Comparison of ENCODE assay signal across 1 cellular context in genomic region chr7:105304040-105304895, GRCh38.
TF ChIP-seq lines count a peak whose summit lies in the region.

No MANE protein-coding gene starts in this region.

TF ChIP-seq in HepG2, 621 proteins besides CTCF, POLR2A, EP300 and RAD21 (continued from another document and continues in another):
- TF ChIP-seq RERE (CRISPR knock-in tag; IDR thresholded peaks at IDR 0.05; ENCODE audit: low read depth) = peak; percentile 14; the same call in 1 of the 2 replicates
- TF ChIP-seq ZBTB7A (CRISPR knock-in tag; IDR thresholded peaks at IDR 0.05) = no peak
- peak; percentile 57; the same call in 1 of the 2 replicates for TF ChIP-seq RCOR2 (CRISPR knock-in tag; IDR thresholded peaks at IDR 0.05)
- no peak for TF ChIP-seq USF2 (IDR thresholded peaks at IDR 0.05; ENCODE audit: low read depth, low read length)
- TF ChIP-seq USF2 (CRISPR knock-in tag; IDR thresholded peaks at IDR 0.05; ENCODE audit: borderline replicate concordance) = no peak
- TF ChIP-seq NR2F2 (IDR thresholded peaks at IDR 0.05; ENCODE audit: borderline replicate concordance, low read depth) = no peak
- peak; percentile 97 for TF ChIP-seq ZBTB37 (CRISPR knock-in tag; IDR thresholded peaks at IDR 0.05)
- no peak for TF ChIP-seq DBP (CRISPR knock-in tag; IDR thresholded peaks at IDR 0.05; ENCODE audit: not compliant biosample characterization)
- 0 out of 4 replicates have a peak, but pooled peaks of 1 of the 2 experiments have one; percentile 22 for TF ChIP-seq KLF16 (CRISPR knock-in tag; IDR thresholded peaks at IDR 0.05)
- TF ChIP-seq ZNF292 (CRISPR knock-in tag; IDR thresholded peaks at IDR 0.05; ENCODE audit: borderline replicate concordance, low read depth) = peak; percentile 45; the same call in 1 of the 2 replicates
- TF ChIP-seq ZNF777 (CRISPR knock-in tag; IDR thresholded peaks at IDR 0.05) = no peak
- no peak for TF ChIP-seq NR2F6 (IDR thresholded peaks at IDR 0.05)
- TF ChIP-seq NR2F6 (CRISPR knock-in tag; IDR thresholded peaks at IDR 0.05) = no peak
- TF ChIP-seq ZNF766 (CRISPR knock-in tag; IDR thresholded peaks at IDR 0.05; ENCODE audit: borderline replicate concordance) = no peak
- 0 out of 2 replicates have a peak, but pooled peaks have one; percentile 50 for TF ChIP-seq ZNF792 (CRISPR knock-in tag; IDR thresholded peaks at IDR 0.05)
- 0 out of 2 replicates have a peak, but pooled peaks have one; percentile 19 for TF ChIP-seq MAX (IDR thresholded peaks at IDR 0.05)
- TF ChIP-seq MAZ (IDR thresholded peaks at IDR 0.05; ENCODE audit: borderline replicate concordance, low read depth, low read length) = no peak
- no peak for TF ChIP-seq MAZ (CRISPR knock-in tag; IDR thresholded peaks at IDR 0.05; ENCODE audit: low read depth)
- TF ChIP-seq GABPB1 (CRISPR knock-in tag; IDR thresholded peaks at IDR 0.05) = no peak
- no peak for TF ChIP-seq ZNF256 (CRISPR knock-in tag; conservative IDR thresholded peaks at IDR 0.05)
- TF ChIP-seq FOSL2 (CRISPR knock-in tag; IDR thresholded peaks at IDR 0.05) = peak; percentile 59
- TF ChIP-seq GPN1 (CRISPR knock-in tag; IDR thresholded peaks at IDR 0.05; ENCODE audit: borderline replicate concordance) = no peak
- TF ChIP-seq CREBL2 (CRISPR knock-in tag; IDR thresholded peaks at IDR 0.05; ENCODE audit: borderline replicate concordance) = no peak
- no peak for TF ChIP-seq SRF (IDR thresholded peaks at IDR 0.05; ENCODE audit: low read depth, low read length)
- TF ChIP-seq ZNF234 (CRISPR knock-in tag; conservative IDR thresholded peaks at IDR 0.05) = no peak
- peak; percentile 48; the same call in 1 of the 2 replicates for TF ChIP-seq PITX1 (CRISPR knock-in tag; IDR thresholded peaks at IDR 0.05)
- no peak for TF ChIP-seq NR2C2 (CRISPR knock-in tag; IDR thresholded peaks at IDR 0.05; ENCODE audit: borderline replicate concordance)
- TF ChIP-seq ESRRA (CRISPR knock-in tag; IDR thresholded peaks at IDR 0.05; ENCODE audit: low read depth) = no peak
- no peak for TF ChIP-seq U2AF2 (IDR thresholded peaks at IDR 0.05; ENCODE audit: low read depth, low read length)
- no peak for TF ChIP-seq ZBTB4 (CRISPR knock-in tag; IDR thresholded peaks at IDR 0.05; ENCODE audit: borderline replicate concordance)
- peak; percentile 97 for TF ChIP-seq SOX5 (CRISPR knock-in tag; IDR thresholded peaks at IDR 0.05; ENCODE audit: borderline replicate concordance)
- TF ChIP-seq IKZF5 (CRISPR knock-in tag; IDR thresholded peaks at IDR 0.05) = no peak
- TF ChIP-seq ZNF597 (CRISPR knock-in tag; IDR thresholded peaks at IDR 0.05) = no peak
- TF ChIP-seq HMG20A (CRISPR knock-in tag; IDR thresholded peaks at IDR 0.05; ENCODE audit: borderline replicate concordance) = peak; percentile 61
- TF ChIP-seq NFYB (CRISPR knock-in tag; IDR thresholded peaks at IDR 0.05) = no peak
- TF ChIP-seq THAP11 (CRISPR knock-in tag; IDR thresholded peaks at IDR 0.05) = peak; percentile 48
- TF ChIP-seq SOX13 (IDR thresholded peaks at IDR 0.05) = peak; percentile 86
- TF ChIP-seq SOX13 (CRISPR knock-in tag; conservative IDR thresholded peaks at IDR 0.05 in 1 of 2, IDR thresholded peaks at IDR 0.05 in 1 of 2) = peak in 1 of 2 experiments; percentile 98; a peak in 2 of 4 replicates
- TF ChIP-seq ZKSCAN1 (IDR thresholded peaks at IDR 0.05; ENCODE audit: low read length) = no peak
- TF ChIP-seq ZSCAN9 (CRISPR knock-in tag; IDR thresholded peaks at IDR 0.05; ENCODE audit: borderline replicate concordance) = 0 out of 2 replicates have a peak, but pooled peaks have one; percentile 16
- no peak for TF ChIP-seq MLXIP (CRISPR knock-in tag; IDR thresholded peaks at IDR 0.05; ENCODE audit: borderline replicate concordance)
- no peak for TF ChIP-seq SNAI1 (CRISPR knock-in tag; IDR thresholded peaks at IDR 0.05; ENCODE audit: borderline replicate concordance)
- no peak for TF ChIP-seq NFE2L1 (CRISPR knock-in tag; IDR thresholded peaks at IDR 0.05; ENCODE audit: borderline replicate concordance)
- no peak for TF ChIP-seq ZBTB8A (CRISPR knock-in tag; IDR thresholded peaks at IDR 0.05; ENCODE audit: borderline replicate concordance, low read depth)
- TF ChIP-seq SP140L (CRISPR knock-in tag; IDR thresholded peaks at IDR 0.05; ENCODE audit: borderline replicate concordance) = no peak
- TF ChIP-seq SOX6 (IDR thresholded peaks at IDR 0.05) = no peak
- peak; percentile 95 for TF ChIP-seq SOX6 (CRISPR knock-in tag; IDR thresholded peaks at IDR 0.05)
- no peak for TF ChIP-seq TARDBP (CRISPR knock-in tag; IDR thresholded peaks at IDR 0.05)
